17 cellular contexts compared by ENCODE assay signal in the genomic region with DNA sequence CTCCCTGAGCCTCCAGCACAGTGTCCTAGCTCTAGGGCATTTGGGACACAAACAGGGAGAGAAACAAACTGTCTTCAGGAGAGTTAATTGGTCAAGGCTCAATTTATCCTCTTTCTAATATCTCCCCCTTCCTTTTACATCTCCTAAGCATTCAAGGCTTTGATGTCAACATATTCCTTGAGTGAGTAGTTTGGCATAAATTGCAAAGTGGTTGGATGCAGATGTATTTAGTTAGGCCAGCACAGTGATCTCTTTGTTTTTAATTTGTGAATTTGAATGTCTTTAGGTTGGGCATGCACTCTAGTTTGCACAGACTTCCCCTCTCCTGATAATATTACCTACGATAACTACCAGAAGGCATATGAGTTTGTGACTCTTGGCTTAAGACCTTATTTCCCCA. TPM values are rescaled to one million over a fixed set of nuclear protein-coding genes. Genes with fewer than 3 reads are reported as not detected.
DNase-seq lines count a peak whose midpoint lies in the region; TF ChIP-seq lines count a peak whose summit lies in the region.
"Had no signal": no experiment of that assay in that cellular context is flagged by ENCODE, and none has a peak within 500 bp of the region (broad histone marks: within the 10 kb centered on the region; RNA-seq: fewer than 3 reads in every experiment).

No MANE protein-coding gene starts in this region.

- in situ Hi-C loops in GM13977 (cut with MboI; ENCODE audit: low pct_unique_long_range_greater_than_20kb, low sequenced_read_pairs, unreplicated experiment) = no loop called here

- WGBS in neuronal stem cell (ENCODE audit: extremely low coverage in 2 of 2, insufficient read length in 2 of 2, insufficient replicate concordance in 1 of 2), 2 donors = no CpG with 5 or more reads among the region's 1 CpG

- no peaks in the 10 kb centered on the region for H3K79me1 ChIP-seq in neuronal stem cell (ENCODE audit: low read depth, low read length)

- no peak overlapping the region for H3K27ac ChIP-seq in KMS-11
- peak overlapping the region; percentile 36; the same call in 1 of the 2 replicates for H3K27ac ChIP-seq in VCaP
- H3K27ac ChIP-seq in neuronal stem cell (replicated peaks; ENCODE audit: low read length) = no peak overlapping the region
- H3K27ac ChIP-seq: BLaER1, SJCRH30 had no signal

- H3K4me1 ChIP-seq in KMS-11 (ENCODE audit: low read depth, poor library complexity, severe bottlenecking) (peaks cover 55% of the 10 kb centered on the region), neuronal stem cell (ENCODE audit: control insufficient read depth in 2 of 2, insufficient read depth in 1 of 2, low read depth in 1 of 2, low read length in 2 of 2) (no peaks in the 10 kb centered on the region)
- H3K4me1 ChIP-seq: Caco-2 had no signal

- no peak overlapping the region for H3K4ac ChIP-seq in neuronal stem cell (ENCODE audit: low read length)

- no peak overlapping the region for H3K4me3 ChIP-seq in AG10803 (ENCODE audit: low read length)
- H3K4me3 ChIP-seq in KMS-11 (IDR thresholded peaks at IDR 0.05; ENCODE audit: insufficient read depth, low read depth, low read length) = no peak overlapping the region
- H3K4me3 ChIP-seq in fibroblast of mammary gland (ENCODE audit: control insufficient read depth, low read depth, low read length) = no peak overlapping the region
- H3K4me3 ChIP-seq in neuronal stem cell (ENCODE audit: low read length in 2 of 2) = no peak overlapping the region
- H3K4me3 ChIP-seq: BLaER1, SJCRH30 had no signal

- H2AK5ac ChIP-seq in neuronal stem cell (ENCODE audit: low read depth, low read length) = no peak overlapping the region

- no peaks in the 10 kb centered on the region for H3K79me2 ChIP-seq in KMS-11 (ENCODE audit: insufficient read depth, low read depth)

- H2BK120ac ChIP-seq in neuronal stem cell (ENCODE audit: low read depth, low read length) = no peak overlapping the region

- H3K4me2 ChIP-seq in KMS-11 (no peak overlapping the region; the same call in 1 of the 2 replicates), neuronal stem cell (ENCODE audit: insufficient read depth, low read length, poor library complexity, severe bottlenecking) (no peak overlapping the region)
- H3K4me2 ChIP-seq: BLaER1 had no signal

- no peak overlapping the region for H4K8ac ChIP-seq in neuronal stem cell (ENCODE audit: low read depth, low read length)

- no peaks in the 10 kb centered on the region for H4K20me1 ChIP-seq in KMS-11 (ENCODE audit: insufficient read depth)
- H4K20me1 ChIP-seq: BLaER1 had no signal

- H2BK12ac ChIP-seq in neuronal stem cell (ENCODE audit: low read length) = no peak overlapping the region

- no peak for TF ChIP-seq CTCF in AG10803 (conservative IDR thresholded peaks at IDR 0.05; ENCODE audit: low read length)
- TF ChIP-seq CTCF in KMS-11 (conservative IDR thresholded peaks at IDR 0.05; ENCODE audit: low read depth, low read length) = no peak
- TF ChIP-seq CTCF in VCaP (conservative IDR thresholded peaks at IDR 0.05) = no peak
- TF ChIP-seq CTCF in fibroblast of mammary gland (conservative IDR thresholded peaks at IDR 0.05; ENCODE audit: control insufficient read depth, insufficient read depth, low read depth, low read length) = no peak
- TF ChIP-seq CTCF in GM13977 (IDR thresholded peaks at IDR 0.05; ENCODE audit: extremely low read depth, insufficient read depth, missing control alignments) = no peak

- DNase-seq in AG10803 (ENCODE audit: low read depth) = peak; percentile 64
- peak; percentile 77 for DNase-seq in fibroblast of mammary gland (ENCODE audit: low read depth)
- no peak for DNase-seq in KG1 (lab: John Stamatoyannopoulos, UW)
- DNase-seq in neuronal stem cell (ENCODE audit: low spot score) = no peak
- DNase-seq in GM13977 (ENCODE audit: low spot score) = no peak
- no peak for DNase-seq in NCI-H2196 (lab: John Stamatoyannopoulos, UW; ENCODE audit: unreplicated experiment)
- DNase-seq: Caco-2; CD4-positive, alpha-beta T cell; DND-41; H7; HFFc6; NCI-H1930; NCI-H226 had no signal

- H3K18ac ChIP-seq in neuronal stem cell (ENCODE audit: low read length) = no peak overlapping the region

- H3K23ac ChIP-seq in neuronal stem cell (ENCODE audit: low read depth, low read length, poor library complexity) = no peak overlapping the region

- H3K9ac ChIP-seq in KMS-11 = no peak overlapping the region
- no peak overlapping the region for H3K9ac ChIP-seq in neuronal stem cell (ENCODE audit: low read depth, low read length, poor library complexity)
- H3K9ac ChIP-seq: BLaER1 had no signal

- H3K14ac ChIP-seq in neuronal stem cell (ENCODE audit: low read length) = no peak overlapping the region

- H2BK15ac ChIP-seq in neuronal stem cell (ENCODE audit: low read length) = no peak overlapping the region

- no peak overlapping the region for H4K91ac ChIP-seq in neuronal stem cell (ENCODE audit: low read depth, low read length, poor library complexity)

- no peaks in the 10 kb centered on the region for H3K36me3 ChIP-seq in KMS-11 (ENCODE audit: insufficient read depth)
- no peaks in the 10 kb centered on the region for H3K36me3 ChIP-seq in neuronal stem cell (replicated peaks in 1 of 2; ENCODE audit: control insufficient read depth in 2 of 2, insufficient read depth in 2 of 2, low read length in 2 of 2)
- H3K36me3 ChIP-seq: BLaER1, SJCRH30 had no signal

- H2AFZ ChIP-seq in KMS-11 (ENCODE audit: low read depth) = peak overlapping the region; percentile 29
- no peak overlapping the region for H2AFZ ChIP-seq in neuronal stem cell (ENCODE audit: low read length)

- no peaks in the 10 kb centered on the region for H3K9me3 ChIP-seq in neuronal stem cell (replicated peaks in 1 of 2; ENCODE audit: control insufficient read depth in 2 of 2, insufficient read depth in 1 of 2, low read depth in 1 of 2, low read length in 2 of 2)
- H3K9me3 ChIP-seq: BLaER1, Caco-2 had no signal

- H3K27me3 ChIP-seq in KMS-11 (ENCODE audit: insufficient read depth, low read depth) (no peaks in the 10 kb centered on the region), neuronal stem cell (ENCODE audit: control insufficient read depth in 3 of 3, insufficient read depth in 3 of 3, low read depth in 1 of 3, low read length in 3 of 3) (peaks cover 0 to 42% (median 0%) of the 10 kb centered on the region in 3 experiments)
- H3K27me3 ChIP-seq: BLaER1, SJCRH30 had no signal

- no peak overlapping the region for H2BK5ac ChIP-seq in neuronal stem cell (ENCODE audit: low read length)

RNA-seq across cellular contexts. Expression of a gene that starts 12.5 kb away (rescaled TPM):
- polyA plus RNA-seq in neuronal stem cell (2013, experiment 1 of 2) = 6.2 TPM
- polyA plus RNA-seq in neuronal stem cell (2013, experiment 2 of 2) = 6.6 TPM

RNA-seq across cellular contexts. Expression of a gene that starts 33.3 kb away (rescaled TPM):
- polyA plus RNA-seq in neuronal stem cell (2013, experiment 1 of 2) = 2.5 TPM
- 2.2 TPM for polyA plus RNA-seq in neuronal stem cell (2013, experiment 2 of 2)

Comparison
In these comparisons a context has a peak if more than half of its experiments do, and no peak if none do; other contexts are left out.
1. DNase-seq: peak in AG10803 (single experiment) and fibroblast of mammary gland (single experiment); none in KG1 (single experiment), neuronal stem cell (single experiment), GM13977 (single experiment) and NCI-H2196 (single experiment).